8 cellular contexts compared by ENCODE assay signal in the genomic region with DNA sequence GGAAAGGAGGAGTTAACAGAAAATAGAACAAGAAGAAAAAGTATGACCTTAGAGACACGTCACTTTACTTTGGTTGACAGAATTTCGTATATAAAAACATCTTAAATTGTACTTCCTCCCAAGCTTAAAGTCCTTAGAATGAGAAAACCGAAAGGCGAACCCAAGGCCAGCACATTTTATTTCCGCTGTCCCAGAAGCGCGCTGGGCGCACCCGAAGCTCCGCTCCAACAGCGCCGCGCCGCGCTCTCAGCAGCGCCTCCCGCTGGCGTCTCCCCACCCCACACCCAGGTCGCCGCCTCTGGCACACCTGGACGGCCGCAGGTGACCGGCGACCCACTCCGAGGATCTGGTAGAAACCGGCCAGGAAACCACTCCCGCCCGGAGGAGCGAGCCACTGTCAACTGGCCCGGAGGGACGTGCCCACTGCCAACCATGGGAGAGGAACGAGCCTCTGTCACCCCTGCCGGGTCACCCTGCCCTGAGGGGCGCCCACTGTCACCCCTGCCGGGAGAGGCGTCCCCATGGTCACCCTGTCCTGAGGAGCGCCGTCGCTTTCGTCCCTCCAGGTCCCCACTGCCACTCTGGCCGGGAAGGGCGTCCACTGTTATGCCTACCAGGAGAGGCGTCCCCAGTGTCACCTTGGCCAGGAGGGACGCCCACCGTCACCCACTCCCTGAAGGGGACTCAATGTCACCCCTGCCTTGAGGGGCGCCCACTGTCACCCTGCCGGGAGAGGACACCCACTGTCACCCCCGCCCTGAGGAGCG. TPM values are rescaled to one million over a fixed set of nuclear protein-coding genes. Genes with fewer than 3 reads are reported as not detected.
DNase-seq lines count a peak whose midpoint lies in the region; ATAC-seq, FAIRE-seq and TF ChIP-seq lines count a peak whose summit lies in the region.

No MANE protein-coding gene starts in this region.

- RAD21 ChIA-PET in GM12878 (lab: Charles Lee; ENCODE audit: unreplicated experiment) = interaction anchor here (0.9 to 4.3 kb wide), 23 partner anchors 8 to 105 kb away, joined by 3 to 73 read pairs (median 6); a partner anchor contains a TSS

- no peaks in the 10 kb centered on the region for H4K20me1 ChIP-seq in MM.1S (ENCODE audit: insufficient read depth, low read length)
- no peaks in the 10 kb centered on the region for H4K20me1 ChIP-seq in GM12878 (ENCODE audit: control insufficient read depth, insufficient read depth)
- peaks cover 8% of the 10 kb centered on the region for H4K20me1 ChIP-seq in smooth muscle cell (ENCODE audit: low read depth)

- TF ChIP-seq EP300 in GM12878 (IDR thresholded peaks at IDR 0.05; ENCODE audit: borderline replicate concordance in 1 of 2, control insufficient read depth in 1 of 2, low read depth in 2 of 2, low read length in 2 of 2) = no peak

- TF ChIP-seq POLR2A in GM12878 (IDR thresholded peaks at IDR 0.05; ENCODE audit: low read depth, low read length) = peak; percentile 54; the same call in 1 of the 2 replicates

- H3K4me1 ChIP-seq in HEK293 (ENCODE audit: control insufficient read depth, insufficient read depth, low read length) (0 out of 2 replicates have a peak, but pooled peaks cover 3% of the 10 kb centered on the region), MM.1S (ENCODE audit: low read length) (no peaks in the 10 kb centered on the region), GM12878 (ENCODE audit: control insufficient read depth, insufficient read depth, low read length) (peaks cover 5% of the 10 kb centered on the region), smooth muscle cell (ENCODE audit: low read depth) (peaks cover 6% of the 10 kb centered on the region)

- H3K36me3 ChIP-seq in HEK293 (ENCODE audit: control insufficient read depth in 2 of 2, insufficient read depth in 1 of 2, low read length in 2 of 2) = no peaks in the 10 kb centered on the region
- no peaks in the 10 kb centered on the region for H3K36me3 ChIP-seq in MM.1S (replicated peaks; ENCODE audit: insufficient read depth, low read length)
- no peaks in the 10 kb centered on the region for H3K36me3 ChIP-seq in GM12878 (ENCODE audit: control insufficient read depth in 2 of 2, insufficient read depth in 2 of 2, low read length in 1 of 2)
- H3K36me3 ChIP-seq in smooth muscle cell (ENCODE audit: low read depth) = no peaks in the 10 kb centered on the region

- no peak overlapping the region; the same call in 1 of the 2 replicates for H3K27ac ChIP-seq in HEK293 (ENCODE audit: extremely low read depth, low read depth, low read length)
- peak overlapping the region; percentile 89; the same call in 1 of the 2 replicates for H3K27ac ChIP-seq in MM.1S (ENCODE audit: low read length)
- peak overlapping the region; percentile 81 for H3K27ac ChIP-seq in GM12878 (ENCODE audit: control insufficient read depth, insufficient read depth)
- no peak overlapping the region for H3K27ac ChIP-seq in smooth muscle cell (ENCODE audit: low read depth)

- H2AFZ ChIP-seq in MM.1S (ENCODE audit: low read length) = no peak overlapping the region
- peak overlapping the region; percentile 84 for H2AFZ ChIP-seq in GM12878 (ENCODE audit: control insufficient read depth, low read depth, low read length)
- H2AFZ ChIP-seq in smooth muscle cell (ENCODE audit: low read depth) = peak overlapping the region; percentile 96

- H3K9ac ChIP-seq in MM.1S (ENCODE audit: low read length) (peak overlapping the region; percentile 72), GM12878 (ENCODE audit: control insufficient read depth, insufficient read depth, low read length) (peak overlapping the region; percentile 77), smooth muscle cell (ENCODE audit: low read depth) (peak overlapping the region; percentile 74)

- CTCF ChIA-PET in HEK293 (lab: Yijun Ruan, JAX) = interaction anchor here (0.6 to 4.6 kb wide), 38 partner anchors 10 to 652 kb away, joined by 3 to 37 read pairs (median 4); no protein-coding TSS in a partner anchor
- CTCF ChIA-PET in GM12878 (lab: Yijun Ruan, JAX) = interaction anchor here (0.6 to 7.4 kb wide), 31 partner anchors 8 to 747 kb away, joined by 3 to 211 read pairs (median 7); a partner anchor contains a TSS

- peak; percentile 89 for TF ChIP-seq CTCF in GM12865 (IDR thresholded peaks at IDR 0.05; ENCODE audit: insufficient read depth, low read depth, low read length, missing control alignments)
- peak; percentile 97 for TF ChIP-seq CTCF in HEK293 (tag by site-specific recombination; IDR thresholded peaks at IDR 0.05)
- peak; percentile 61 for TF ChIP-seq CTCF in MM.1S (IDR thresholded peaks at IDR 0.05; ENCODE audit: low read length)
- peak; percentile 82 to 91 (median 85) for TF ChIP-seq CTCF in GM12878 (IDR thresholded peaks at IDR 0.05 in 2 of 3, conservative IDR thresholded peaks at IDR 0.05 in 1 of 3; ENCODE audit: control insufficient read depth in 2 of 3, extremely low read depth in 1 of 3, insufficient read depth in 1 of 3, low read depth in 3 of 3, low read length in 3 of 3)
- TF ChIP-seq CTCF in smooth muscle cell (IDR thresholded peaks at IDR 0.05; ENCODE audit: borderline replicate concordance, insufficient read depth, poor library complexity, severe bottlenecking) = peak; percentile 74

- peak; percentile 56 for FAIRE-seq in GM12878 (lab: Jason Lieb, UNC)

- H3K9me2 ChIP-seq in MM.1S (replicated peaks; ENCODE audit: insufficient read depth, low read length) = no peaks in the 10 kb centered on the region

- H3K4me3 ChIP-seq in GM12865 (ENCODE audit: low read depth, low read length) = peak overlapping the region; percentile 92
- H3K4me3 ChIP-seq in HEK293 (ENCODE audit: low read depth, low read length) = peak overlapping the region; percentile 82
- peak overlapping the region; percentile 86 for H3K4me3 ChIP-seq in MM.1S (ENCODE audit: low read length)
- peak overlapping the region; percentile 88 for H3K4me3 ChIP-seq in GM12878
- peak overlapping the region; percentile 98 for H3K4me3 ChIP-seq in smooth muscle cell

- POLR2A ChIA-PET in HEK293 (lab: Yijun Ruan, JAX) (interaction anchor here (0.5 to 1.6 kb wide), 9 partner anchors 8 to 343 kb away, joined by 3 to 7 read pairs (median 3); a partner anchor contains a TSS), GM12878 (lab: Charles Lee) (interaction anchor here (1.0 to 2.8 kb wide), 8 partner anchors 30 to 69 kb away, joined by 3 to 24 read pairs (median 12); a partner anchor contains a TSS)

- SMC1A ChIA-PET in GM12878 (lab: Charles Lee; ENCODE audit: uncharacterized antibody, unreplicated experiment) = interaction anchor here (0.6 to 6.9 kb wide), 23 partner anchors 10 to 608 kb away, joined by 3 to 79 read pairs (median 7); a partner anchor contains a TSS

- peak; percentile 61 for TF ChIP-seq RAD21 in GM12878 (IDR thresholded peaks at IDR 0.05; ENCODE audit: insufficient read depth, low read depth, low read length)

- peak; percentile 76 for ATAC-seq in GM12878

- intact Hi-C loops in GM12878 (cut with micrococcal nuclease; ENCODE audit: unreplicated experiment) = loop anchor here (1.0 kb wide), 2 partner anchors 69 to 106 kb away; no protein-coding TSS in a partner anchor

- no peaks in the 10 kb centered on the region for H3K9me3 ChIP-seq in HEK293 (ENCODE audit: control insufficient read depth, insufficient read depth, low read depth, low read length)
- H3K9me3 ChIP-seq in MM.1S (replicated peaks; ENCODE audit: insufficient read depth, low read length) = no peaks in the 10 kb centered on the region
- H3K9me3 ChIP-seq in GM12878 (replicated peaks; ENCODE audit: control insufficient read depth, insufficient read depth, low read length) = no peaks in the 10 kb centered on the region
- H3K9me3 ChIP-seq in smooth muscle cell (replicated peaks; ENCODE audit: low read depth) = no peaks in the 10 kb centered on the region

- H3K79me2 ChIP-seq in MM.1S (ENCODE audit: low read length) = peaks cover 48% of the 10 kb centered on the region
- peaks cover 39% of the 10 kb centered on the region for H3K79me2 ChIP-seq in GM12878 (ENCODE audit: control insufficient read depth, insufficient read depth, low read length)
- H3K79me2 ChIP-seq in smooth muscle cell (ENCODE audit: low read depth) = peaks cover 4% of the 10 kb centered on the region

- H3F3A ChIP-seq in MM.1S (ENCODE audit: insufficient read depth, low read length) = peaks cover 5% of the 10 kb centered on the region; the same call in 1 of the 2 replicates
- H3F3A ChIP-seq in smooth muscle cell (ENCODE audit: low read depth) = no peaks in the 10 kb centered on the region

- BruUV-seq in GM12878 (replicated peaks; lab: Mats Ljungman, UMichigan) = no TSS peak

- H3K4me2 ChIP-seq in MM.1S (ENCODE audit: low read depth, low read length) (peak overlapping the region; percentile 68; the same call in 1 of the 2 replicates), GM12878 (ENCODE audit: control insufficient read depth, insufficient read depth) (peak overlapping the region; percentile 90), smooth muscle cell (peak overlapping the region; percentile 97)

- peak; percentile 89 for DNase-seq in GM12865 (ENCODE audit: low read depth)
- DNase-seq in MM.1S = peak; percentile 64
- DNase-seq in T-helper 2 cell = peak; percentile 28 to 73 (median 51)
- peak; percentile 42 for DNase-seq in GM12878 (ENCODE audit: low read depth, low spot score)
- DNase-seq in iPS-NIHi11 (ENCODE audit: low spot score) = peak; percentile 86
- no peak for DNase-seq in smooth muscle cell (lab: John Stamatoyannopoulos, UW; ENCODE audit: unreplicated experiment)
- DNase-seq in OCI-M2 (lab: John Stamatoyannopoulos, UW; ENCODE audit: unreplicated experiment) = no peak

- in situ Hi-C loops in GM12878 (cut with MboI) = loop anchor here (5.0 kb wide), 1 partner anchor 50 kb away; no protein-coding TSS in a partner anchor

- H3K27me3 ChIP-seq in MM.1S (replicated peaks; ENCODE audit: insufficient read depth, low read length) (no peaks in the 10 kb centered on the region), GM12878 (replicated peaks in 1 of 2; ENCODE audit: control insufficient read depth in 2 of 2, insufficient read depth in 2 of 2, low read length in 1 of 2) (no peaks in the 10 kb centered on the region), smooth muscle cell (ENCODE audit: low read depth) (no peaks in the 10 kb centered on the region)

- WGBS in GM12878 (ENCODE audit: insufficient coverage, insufficient replicate concordance, low lambda C conversion rate, missing lambda C conversion rate) = under 1% methylated on average over 49 of the region's 49 CpGs
- 1% methylated on average over 49 of the region's 49 CpGs for WGBS in smooth muscle cell (ENCODE audit: low lambda C conversion rate)

RNA-seq across cellular contexts. Expression of a gene that starts 0.8 kb away (rescaled TPM):
- total RNA-seq in GM12878 (2013; cell fraction: nucleolus; rRNA removed) = 7.7 and 10.5 TPM in 2 replicates
- total RNA-seq in GM12878 (2014; rRNA removed) = 60.8 and 78.8 TPM in 2 replicates
- 76.1 and 76.7 TPM in 2 replicates for total RNA-seq in GM12878 (2014; rRNA removed; fragmentation: Illumina TruSeq; extraction: Trizol)
- 51.6 and 55.0 TPM in 2 replicates for total RNA-seq in GM12878 (2021)
- polyA plus RNA-seq in GM12878 (2011; ENCODE audit: low read depth) = 17.6 TPM
- polyA plus RNA-seq in GM12878 (2011; rRNA removed) = 53.2 and 58.5 TPM in 2 replicates
- 39.8 and 50.1 TPM in 2 replicates for polyA plus RNA-seq in GM12878 (2011; cell fraction: cytosol; rRNA removed)
- polyA plus RNA-seq in GM12878 (2011; cell fraction: nucleus; rRNA removed) = 25.9 and 30.5 TPM in 2 replicates
- polyA plus RNA-seq in GM12878 (2012) = 35.1 and 37.5 TPM in 2 replicates
- polyA plus RNA-seq in GM12878 (2014; fragmentation: Illumina TruSeq; extraction: Trizol) = 93.8 and 100 TPM in 2 replicates
- polyA plus RNA-seq in GM12878 (2014; fragmentation: Nextera tagmentation; extraction: Ambion mirVana) = 10 to 100 TPM; 81.5 to 97.0 TPM
- 61.5 and 61.9 TPM in 2 replicates for polyA plus RNA-seq in GM12878 (2014; rRNA removed)
- polyA plus RNA-seq in GM12878 (2016; fragmentation: Nextera tagmentation; extraction: Ambion mirVana) = 100 to 1,000 TPM; 173 to 177 TPM
- polyA minus RNA-seq in GM12878 (2011; rRNA and poly(A)+ RNA removed) = 16.5 and 20.0 TPM in 2 replicates
- polyA minus RNA-seq in GM12878 (2011; cell fraction: cytosol; rRNA and poly(A)+ RNA removed) = 9.0 and 14.8 TPM in 2 replicates
- polyA minus RNA-seq in GM12878 (2011; cell fraction: nucleus; rRNA and poly(A)+ RNA removed) = 3.6 and 3.8 TPM in 2 replicates
- 36.5 and 49.0 TPM in 2 replicates for total RNA-seq in smooth muscle cell
- 52.3 and 57.4 TPM in 2 replicates for polyA plus RNA-seq in smooth muscle cell

RNA-seq across cellular contexts. Expression of a gene that starts 39.6 kb away (rescaled TPM):
- 290 and 291 TPM in 2 replicates for total RNA-seq in GM12878 (2013; cell fraction: nucleolus; rRNA removed)
- 105 and 145 TPM in 2 replicates for total RNA-seq in GM12878 (2014; rRNA removed)
- 69.5 and 73.7 TPM in 2 replicates for total RNA-seq in GM12878 (2014; rRNA removed; fragmentation: Illumina TruSeq; extraction: Trizol)
- total RNA-seq in GM12878 (2021) = 77.6 and 78.3 TPM in 2 replicates
- polyA plus RNA-seq in GM12878 (2011; ENCODE audit: low read depth) = 55.2 TPM
- 279 and 281 TPM in 2 replicates for polyA plus RNA-seq in GM12878 (2011; rRNA removed)
- polyA plus RNA-seq in GM12878 (2011; cell fraction: cytosol; rRNA removed) = 110 and 145 TPM in 2 replicates
- 139 and 171 TPM in 2 replicates for polyA plus RNA-seq in GM12878 (2011; cell fraction: nucleus; rRNA removed)
- 107 and 120 TPM in 2 replicates for polyA plus RNA-seq in GM12878 (2012)
- 92.6 and 100 TPM in 2 replicates for polyA plus RNA-seq in GM12878 (2014; fragmentation: Illumina TruSeq; extraction: Trizol)
- 100 to 1,000 TPM; 119 to 149 TPM for polyA plus RNA-seq in GM12878 (2014; fragmentation: Nextera tagmentation; extraction: Ambion mirVana)
- 110 and 130 TPM in 2 replicates for polyA plus RNA-seq in GM12878 (2014; rRNA removed)
- 100 to 1,000 TPM; 205 to 231 TPM for polyA plus RNA-seq in GM12878 (2016; fragmentation: Nextera tagmentation; extraction: Ambion mirVana)
- polyA minus RNA-seq in GM12878 (2011; rRNA and poly(A)+ RNA removed) = 79.8 and 81.2 TPM in 2 replicates
- polyA minus RNA-seq in GM12878 (2011; cell fraction: cytosol; rRNA and poly(A)+ RNA removed) = 21.2 and 32.0 TPM in 2 replicates
- polyA minus RNA-seq in GM12878 (2011; cell fraction: nucleus; rRNA and poly(A)+ RNA removed) = 52.7 and 59.1 TPM in 2 replicates
- total RNA-seq in smooth muscle cell = 50.3 and 59.9 TPM in 2 replicates
- 81.2 and 82.3 TPM in 2 replicates for polyA plus RNA-seq in smooth muscle cell

Comparison
In these comparisons a context has a peak if more than half of its experiments do, and no peak if none do; other contexts are left out.
1. DNase-seq: peak in GM12865 (single experiment), MM.1S (single experiment), T-helper 2 cell (5 of 5), GM12878 (single experiment) and iPS-NIHi11 (single experiment); none in smooth muscle cell (single experiment) and OCI-M2 (single experiment).
2. H3K27ac ChIP-seq: peak in MM.1S (single experiment) and GM12878 (single experiment); none in HEK293 (single experiment) and smooth muscle cell (single experiment).
3. Peak in every context shown above with its lines, with median percentiles within 50 percentile points of each other: H3K4me3 ChIP-seq, CTCF ChIP-seq, H3K4me2 ChIP-seq and H3K9ac ChIP-seq.